ENCODE assay signal across 8 cellular contexts in genomic region chr1:246506440-246506784, GRCh38. TPM values are rescaled to one million over a fixed set of nuclear protein-coding genes. Genes with fewer than 3 reads are reported as not detected.
DNase-seq lines count a peak whose midpoint lies in the region; ATAC-seq and TF ChIP-seq lines count a peak whose summit lies in the region.

No MANE protein-coding gene starts in this region.

- TF ChIP-seq CTCF in AG10803 (conservative IDR thresholded peaks at IDR 0.05; ENCODE audit: low read length) (no peak), MCF 10A (IDR thresholded peaks at IDR 0.05; ENCODE audit: unreplicated experiment) (no peak), lower lobe of right lung (IDR thresholded peaks at IDR 0.05) (no peak), tibial artery (IDR thresholded peaks at IDR 0.05) (no peak)

- no TSS peak for BruUV-seq in MCF 10A (replicated peaks; lab: Mats Ljungman, UMichigan)

- peaks cover 8% of the 10 kb centered on the region for H3K36me3 Mint-ChIP-seq in MCF 10A (ENCODE audit: insufficient read depth, unreplicated experiment)

- intact Hi-C loops in MCF 10A (cut with micrococcal nuclease) (no loop called here), lower lobe of right lung (cut with DNase I) (no loop called here), tibial artery (cut with DNase I; ENCODE audit: low total_unique reads) (loop anchor here (10.0 kb wide), 1 partner anchor 58 kb away; the partner anchor contains the start of genes CNST and TFB2M)

- POLR2A ChIA-PET in MCF 10A (lab: Yijun Ruan, JAX) = interaction anchor here (1.0 to 3.9 kb wide), 8 partner anchors 8 to 60 kb away, joined by 3 to 31 read pairs (median 5); partner anchors contain the start of genes CNST and TFB2M

- H3K4me1 ChIP-seq in lower lobe of right lung = peaks cover 7% of the 10 kb centered on the region
- peaks cover 0 to 13% (median 9%) of the 10 kb centered on the region in 4 donors for H3K4me1 ChIP-seq in tibial artery

- CTCF ChIA-PET in MCF 10A (lab: Yijun Ruan, JAX) = interaction anchor here (0.6 to 5.1 kb wide), 17 partner anchors 8 to 352 kb away, joined by 3 to 50 read pairs (median 4); partner anchors contain the start of genes CNST and TFB2M

- H3K9me3 ChIP-seq in lower lobe of right lung (no peaks in the 10 kb centered on the region), tibial artery (no peaks in the 10 kb centered on the region)

- ATAC-seq in GM21367 (IDR thresholded peaks at IDR 0.05; ENCODE audit: unreplicated experiment) (peak; percentile 9), lower lobe of right lung (peak; percentile 10 to 25)

- no peaks in the 10 kb centered on the region for H3K27me3 ChIP-seq in lower lobe of right lung (ENCODE audit: low read depth)
- no peaks in the 10 kb centered on the region for H3K27me3 ChIP-seq in tibial artery

- no peak for DNase-seq in AG10803 (ENCODE audit: low read depth)
- DNase-seq in Jurkat, Clone E6-1 (ENCODE audit: low read depth, low spot score) = no peak
- DNase-seq in MCF 10A (ENCODE audit: unreplicated experiment) = no peak
- no peak for DNase-seq in lower lobe of right lung
- DNase-seq in tibial artery = no peak
- DNase-seq in cerebellum (ENCODE audit: low spot score) = no peak
- no peak for DNase-seq in MV-4-11 (lab: John Stamatoyannopoulos, UW)

- H3K9me3 Mint-ChIP-seq in MCF 10A (ENCODE audit: unreplicated experiment) = no peaks in the 10 kb centered on the region

- peak overlapping the region; percentile 18 for H3K27ac Mint-ChIP-seq in MCF 10A (ENCODE audit: low read depth, unreplicated experiment)

- no peaks in the 10 kb centered on the region for H3K27me3 Mint-ChIP-seq in MCF 10A (ENCODE audit: insufficient read depth, unreplicated experiment)

- H3K36me3 ChIP-seq in lower lobe of right lung (no peaks in the 10 kb centered on the region), tibial artery (no peaks in the 10 kb centered on the region)

- H3K4me3 Mint-ChIP-seq in MCF 10A (ENCODE audit: unreplicated experiment) = peak overlapping the region; percentile 76

- H3K27ac ChIP-seq in lower lobe of right lung (peak overlapping the region; percentile 71), tibial artery (peak overlapping the region; percentile 59 to 71)

- H3K4me3 ChIP-seq in AG10803 (ENCODE audit: low read length) = peak overlapping the region; percentile 97
- peak overlapping the region; percentile 84 for H3K4me3 ChIP-seq in Jurkat, Clone E6-1 (ENCODE audit: low read length)
- H3K4me3 ChIP-seq in lower lobe of right lung = peak overlapping the region; percentile 89
- H3K4me3 ChIP-seq in tibial artery = peak overlapping the region; percentile 91 to 95

- H3K4me1 Mint-ChIP-seq in MCF 10A (ENCODE audit: insufficient read depth, unreplicated experiment) = peaks cover 35% of the 10 kb centered on the region

RNA-seq across cellular contexts. Expression of gene SMYD3, which starts 0.7 kb away (rescaled TPM):
- polyA plus RNA-seq in Jurkat, Clone E6-1 (2012; ENCODE audit: insufficient read depth, insufficient read length) = 58.6 TPM
- total RNA-seq in MCF 10A (2022) (21.4 and 26.9 TPM in 2 replicates), lower lobe of right lung (20.5 TPM), cerebellum (48.9 TPM)

RNA-seq across cellular contexts. Expression of gene TFB2M, which starts 59.6 kb away (rescaled TPM):
- 17.7 TPM for polyA plus RNA-seq in Jurkat, Clone E6-1 (2012; ENCODE audit: insufficient read depth, insufficient read length)
- total RNA-seq in MCF 10A (2022) = 38.3 and 52.0 TPM in 2 replicates
- total RNA-seq in lower lobe of right lung = 10.2 TPM
- total RNA-seq in cerebellum = 9.8 TPM

RNA-seq across cellular contexts. Expression of gene CNST, which starts 59.8 kb away (rescaled TPM):
- 12.9 TPM for polyA plus RNA-seq in Jurkat, Clone E6-1 (2012; ENCODE audit: insufficient read depth, insufficient read length)
- total RNA-seq in MCF 10A (2022) = 44.8 and 48.3 TPM in 2 replicates
- total RNA-seq in lower lobe of right lung = 31.4 TPM
- total RNA-seq in cerebellum = 31.3 TPM
